ENCODE assay signal across 8 cellular contexts in the genomic region with DNA sequence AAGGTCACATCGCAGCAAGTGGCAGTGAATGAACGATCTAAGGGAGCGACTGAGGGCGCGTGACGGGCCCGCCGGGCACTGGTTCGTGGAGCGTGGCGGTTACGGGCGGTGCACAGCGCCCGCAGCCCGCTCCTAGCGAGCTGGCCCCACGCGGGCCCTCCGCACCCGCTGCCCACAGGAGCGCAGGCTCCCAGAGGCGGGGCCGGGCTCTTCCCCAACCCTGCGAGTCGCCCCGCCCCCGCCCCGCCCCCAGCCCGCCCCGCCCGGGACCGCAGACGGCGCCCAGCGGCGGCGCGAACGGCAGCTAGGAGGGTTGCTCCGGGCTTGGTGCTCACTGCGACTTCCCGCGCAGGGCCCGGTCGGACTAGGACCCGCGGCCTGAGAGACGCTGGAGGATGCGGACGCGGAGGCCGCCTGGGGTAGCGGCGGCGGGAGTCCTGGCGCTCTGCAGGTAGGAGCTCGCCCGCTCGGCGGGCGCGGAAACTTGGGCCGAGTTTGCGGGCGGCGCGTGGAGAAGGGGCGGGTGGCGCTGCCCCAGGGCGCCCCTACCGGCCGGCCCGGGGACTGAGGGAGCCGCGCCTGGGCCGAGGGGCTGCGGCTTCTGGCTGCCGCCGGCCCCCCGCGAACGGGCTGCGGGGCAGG. TPM values are rescaled to one million over a fixed set of nuclear protein-coding genes. Genes with fewer than 3 reads are reported as not detected.
DNase-seq lines count a peak whose midpoint lies in the region; ATAC-seq and TF ChIP-seq lines count a peak whose summit lies in the region.

A gene (plus strand): TSS at position 274 of the 642 bp plus-strand sequence. CDS start 4,167 bp downstream, outside the sequence.

- H3K27me3 ChIP-seq in HCT116 (ENCODE audit: insufficient read depth, low read length): no peaks in the 10 kb centered on the region
- no peaks in the 10 kb centered on the region for H3K27me3 ChIP-seq in body of pancreas
- peaks cover 15% of the 10 kb centered on the region for H3K27me3 ChIP-seq in skeletal muscle satellite cell (ENCODE audit: control insufficient read depth, insufficient read depth, low read length)

- CTCF ChIA-PET in HCT116 (lab: Charles Lee): interaction anchor here (0.6 to 2.3 kb wide), 19 partner anchors 8 to 251 kb away, joined by 3 to 35 read pairs (median 3); a partner anchor contains a TSS

- TF ChIP-seq POLR2A in HCT116 (IDR thresholded peaks at IDR 0.05; ENCODE audit: borderline replicate concordance, extremely low read depth, insufficient read depth, insufficient read length) (peak; percentile 93), body of pancreas (IDR thresholded peaks at IDR 0.05) (peak; percentile 91 to 97 (median 92))

- peaks cover 32 to 56% of the 10 kb centered on the region in 2 experiments for H3K4me1 ChIP-seq in HCT116 (ENCODE audit: control insufficient read depth in 1 of 2, insufficient read depth in 2 of 2, low read length in 2 of 2)
- H3K4me1 ChIP-seq in body of pancreas: peaks cover 40% of the 10 kb centered on the region
- H3K4me1 ChIP-seq in skeletal muscle satellite cell (ENCODE audit: control insufficient read depth, insufficient read depth, low read length): peaks cover 26% of the 10 kb centered on the region

- ATAC-seq in HCT116: peak; percentile 69
- ATAC-seq in body of pancreas: peak; percentile 77

- WGBS in body of pancreas, 2 donors: 0 to 2% methylated on average over 2 to 76 of the region's 84 CpGs

- H3K36me3 ChIP-seq in HCT116 (ENCODE audit: control insufficient read depth in 1 of 2, insufficient read depth in 2 of 2, low read length in 2 of 2) (peaks cover 4 to 11% of the 10 kb centered on the region in 2 experiments; a peak in 2 of 4 replicates), body of pancreas (replicated peaks in 1 of 2; ENCODE audit: insufficient read depth in 1 of 2, low read depth in 2 of 2) (peaks cover 0 to 3% of the 10 kb centered on the region in 2 donors), skeletal muscle satellite cell (ENCODE audit: insufficient read depth, low read length) (no peaks in the 10 kb centered on the region)

- H3K27ac ChIP-seq in HCT116 (ENCODE audit: low read depth, low read length) (peak within 1 kb of the TSS; percentile 95), body of pancreas (peak within 1 kb of the TSS; percentile 81 to 95 (median 94))

- BruUV-seq in HCT116 (replicated peaks; lab: Mats Ljungman, UMichigan): no TSS peak

- peaks cover 19% of the 10 kb centered on the region; the same call in 1 of the 2 replicates for H4K20me1 ChIP-seq in HCT116 (ENCODE audit: insufficient read depth)

- DNase-seq in HCT116 (ENCODE audit: low read depth, low spot score) (peak; percentile 33), MV-4-11 (lab: John Stamatoyannopoulos, UW) (peak; percentile 80), UCSD-AML1 (lab: John Stamatoyannopoulos, UW; ENCODE audit: unreplicated experiment) (peak; percentile 88), body of pancreas (peak; percentile 74 to 81 (median 76)), NCI-H128 (lab: John Stamatoyannopoulos, UW; ENCODE audit: unreplicated experiment) (no peak)

- POLR2A ChIA-PET in HCT116 (lab: Charles Lee): interaction anchor here (0.6 to 4.2 kb wide), 7 partner anchors 13 to 442 kb away, joined by 3 to 24 read pairs (median 7); no protein-coding TSS in a partner anchor

- H3K9ac ChIP-seq in HCT116 (ENCODE audit: low read length) (peak within 1 kb of the TSS; percentile 95), skeletal muscle satellite cell (ENCODE audit: low read depth, low read length) (peak within 1 kb of the TSS; percentile 100)

- intact Hi-C loops in HCT116 (cut with micrococcal nuclease): loop anchor here (2.0 to 10.0 kb wide), 3 partner anchors 57 to 417 kb away; a partner anchor contains a TSS
- intact Hi-C loops in body of pancreas (cut with DNase I): no loop called here

- no peak for TF ChIP-seq RAD21 in HCT116 (IDR thresholded peaks at IDR 0.05; ENCODE audit: low read depth)

- H3K4me3 ChIP-seq in HCT116 (replicated peaks in 1 of 2; ENCODE audit: low read depth in 1 of 2, low read length in 2 of 2): peak within 1 kb of the TSS; percentile 88
- peak within 1 kb of the TSS; percentile 77 to 92 for H3K4me3 ChIP-seq in body of pancreas
- peak within 1 kb of the TSS; percentile 85 for H3K4me3 ChIP-seq in iPS-11a (ENCODE audit: low read depth, low read length)
- peak within 1 kb of the TSS; percentile 99 for H3K4me3 ChIP-seq in skeletal muscle satellite cell (ENCODE audit: low read length)

- H3K79me2 ChIP-seq in HCT116 (ENCODE audit: insufficient read depth, low read length): peaks cover 48% of the 10 kb centered on the region

- H3K9me3 ChIP-seq in HCT116 (ENCODE audit: control insufficient read depth in 1 of 2, insufficient read depth in 1 of 2, low read depth in 1 of 2, low read length in 2 of 2) (no peaks in the 10 kb centered on the region), body of pancreas (no peaks in the 10 kb centered on the region), skeletal muscle satellite cell (replicated peaks; ENCODE audit: low read length) (no peaks in the 10 kb centered on the region)

- RAD21 ChIA-PET in HCT116 (lab: Charles Lee; ENCODE audit: low non-redundant PET in 1 of 2, low total read pairs in 2 of 2, uncharacterized antibody in 2 of 2, unreplicated experiment in 2 of 2): interaction anchor here (1.0 to 1.5 kb wide), 2 partner anchors 26 to 172 kb away, joined by 3 read pairs; no protein-coding TSS in a partner anchor

- H3K9me2 ChIP-seq in HCT116 (ENCODE audit: insufficient read depth): no peaks in the 10 kb centered on the region

- H3K4me2 ChIP-seq in HCT116 (ENCODE audit: low read length): peak within 1 kb of the TSS; percentile 98
- peak within 1 kb of the TSS; percentile 85 for H3K4me2 ChIP-seq in skeletal muscle satellite cell (ENCODE audit: low read length)

- TF ChIP-seq CTCF in GM12873 (IDR thresholded peaks at IDR 0.05; ENCODE audit: insufficient read depth, low read depth, low read length, missing control alignments) (peak; percentile 71), HCT116 (IDR thresholded peaks at IDR 0.05 in 2 of 3, conservative IDR thresholded peaks at IDR 0.05 in 1 of 3; ENCODE audit: borderline replicate concordance in 1 of 3, insufficient read depth in 1 of 3, low read depth in 2 of 3, low read length in 2 of 3) (peak in 2 of 3 experiments; percentile 70 to 73; a peak in 4 of 6 replicates), body of pancreas (IDR thresholded peaks at IDR 0.05) (peak; percentile 64 to 96 (median 92))

- no peak within 1 kb of the TSS for H2AFZ ChIP-seq in HCT116 (ENCODE audit: low read depth, low read length, poor library complexity, severe bottlenecking)

TF ChIP-seq in HCT116, 20 proteins besides CTCF, POLR2A, EP300 and RAD21:
- TF ChIP-seq ZFX (IDR thresholded peaks at IDR 0.05) (peak; percentile 90), POLR2AphosphoS5 (IDR thresholded peaks at IDR 0.05; ENCODE audit: low read depth, low read length) (peak; percentile 96), FOSL1 (IDR thresholded peaks at IDR 0.05; ENCODE audit: low read depth) (no peak), EZH2phosphoT487 (IDR thresholded peaks at IDR 0.05; ENCODE audit: borderline replicate concordance) (no peak)

RNA-seq across cellular contexts. Expression of the gene that starts here (rescaled TPM):
- 29.3 TPM for total RNA-seq in HCT116 (2021; ENCODE audit: unreplicated experiment)
- 20.8 and 24.4 TPM in 2 replicates for polyA plus RNA-seq in HCT116 (2012)
- 10 to 100 TPM; 12.5 to 30.3 TPM for total RNA-seq in body of pancreas
- 4.1 and 6.3 TPM in 2 replicates for total RNA-seq in skeletal muscle satellite cell (2012; rRNA removed)
